In genomic region chr9:3971391-3972082, GRCh38 we compare ENCODE assay signal across 16 cellular contexts.
"Had no signal": no experiment of that assay in that cellular context is flagged by ENCODE, and none has a peak within 500 bp of the region (broad histone marks: within the 10 kb centered on the region; RNA-seq: fewer than 3 reads in every experiment).

No MANE protein-coding gene starts in this region.

- ATAC-seq: activated CD8-positive, alpha-beta memory T cell treated with anti-CD3 and anti-CD28 coated beads, Interleukin-2, amount 10 ng/mL, durations not matched to agents 7 days and 5 days; activated naive CD8-positive, alpha-beta T cell treated with anti-CD3 and anti-CD28 coated beads, Interleukin-2, amount 50 U/mL, for 24 hours; esophagus mucosa; natural killer cell treated with Interleukin-12 subunit alpha and Interleukin-12 subunit beta and Interleukin-15 and Interleukin-18, amount 100 ng/mL, for 72 hours had no signal

- H3K36me3 ChIP-seq: ascending aorta, tibial nerve, uterus had no signal

- H3K4me1 ChIP-seq: ascending aorta, uterus had no signal

- H3K4me3 ChIP-seq: ascending aorta, tibial nerve, uterus had no signal

- H3K27me3 ChIP-seq: ascending aorta, tibial nerve, uterus had no signal

- H3K9me3 ChIP-seq: ascending aorta, tibial nerve, uterus had no signal

- H3K27ac ChIP-seq: ascending aorta, tibial nerve, uterus, VCaP had no signal

- DNase-seq: activated CD4-positive, alpha-beta memory T cell treated with anti-CD3 and anti-CD28 coated beads for 36 hours; activated CD8-positive, alpha-beta memory T cell treated with anti-CD3 and anti-CD28 coated beads, Interleukin-2, amount 10 ng/mL, durations not matched to agents 7 days and 5 days; activated naive CD4-positive, alpha-beta T cell treated with anti-CD3 and anti-CD28 coated beads for 36 hours; activated naive CD8-positive, alpha-beta T cell treated with anti-CD3 and anti-CD28 coated beads, Interleukin-2, amount 50 U/mL, for 24 hours; activated T-cell treated with anti-CD3 and anti-CD28 coated beads, Interleukin-2, amount 50 U/mL, for 1 hour; hypothalamus; stimulated activated CD4-positive, alpha-beta T cell treated with anti-CD3 and anti-CD28 coated beads, Interleukin-4, amount 100 ng/mL, for 1 hour; stimulated activated naive CD4-positive, alpha-beta T cell treated with Interleukin-2 at 50 U/mL for 16 hours; substantia nigra; T1000; uterus had no signal
